11 cellular contexts compared by ENCODE assay signal in genomic region chrX:71637253-71637618, GRCh38. TPM values are rescaled to one million over a fixed set of nuclear protein-coding genes. Genes with fewer than 3 reads are reported as not detected.
DNase-seq lines count a peak whose midpoint lies in the region; ATAC-seq and TF ChIP-seq lines count a peak whose summit lies in the region.
"Had no signal": no experiment of that assay in that cellular context is flagged by ENCODE, and none has a peak within 500 bp of the region (broad histone marks: within the 10 kb centered on the region; RNA-seq: fewer than 3 reads in every experiment).

No MANE protein-coding gene starts in this region.

- no peaks in the 10 kb centered on the region for H3K27me3 ChIP-seq in smooth muscle cell (ENCODE audit: low read depth)

- no peak overlapping the region for H3K4me3 ChIP-seq in smooth muscle cell

- no peaks in the 10 kb centered on the region for H3K36me3 ChIP-seq in smooth muscle cell (ENCODE audit: low read depth)

- H4K20me1 ChIP-seq in smooth muscle cell (ENCODE audit: low read depth) = no peaks in the 10 kb centered on the region

- 71% methylated on average over 3 of the region's 3 CpGs for whole genome bisulfite sequencing in smooth muscle cell (ENCODE audit: low lambda C conversion rate)

- no peaks in the 10 kb centered on the region for H3K9me3 Mint-ChIP-seq in activated CD4-positive, alpha-beta T cell treated with anti-CD3 and anti-CD28 coated beads for 36 hours (ENCODE audit: low read depth)
- H3K9me3 Mint-ChIP-seq in central memory CD8-positive, alpha-beta T cell = no peaks in the 10 kb centered on the region

- H3K9me3 ChIP-seq in smooth muscle cell (replicated peaks; ENCODE audit: low read depth) = no peaks in the 10 kb centered on the region

- H3K9ac ChIP-seq in smooth muscle cell (ENCODE audit: low read depth) = no peak overlapping the region

- CTCF ChIA-PET in activated CD4-positive, alpha-beta T cell treated with anti-CD3 and anti-CD28 coated beads for 36 hours (lab: Charles Lee) = interaction anchor here (2.2 kb wide), 1 partner anchor 18 kb away, joined by 6 read pairs; no protein-coding TSS in a partner anchor

- POLR2A ChIA-PET in activated CD4-positive, alpha-beta T cell treated with anti-CD3 and anti-CD28 coated beads for 36 hours (lab: Charles Lee) = interaction anchor here (0.6 kb wide), 1 partner anchor 15 kb away, joined by 4 read pairs; no protein-coding TSS in a partner anchor

- no peaks in the 10 kb centered on the region for H3K79me2 ChIP-seq in smooth muscle cell (ENCODE audit: low read depth)

- no peak overlapping the region for H3K4me2 ChIP-seq in smooth muscle cell

- H3F3A ChIP-seq in smooth muscle cell (ENCODE audit: low read depth) = no peaks in the 10 kb centered on the region

- no peak overlapping the region for H2AFZ ChIP-seq in smooth muscle cell (ENCODE audit: low read depth)

- H3K4me1 Mint-ChIP-seq in activated CD4-positive, alpha-beta T cell treated with anti-CD3 and anti-CD28 coated beads for 36 hours = no peaks in the 10 kb centered on the region
- H3K4me1 Mint-ChIP-seq in central memory CD8-positive, alpha-beta T cell = peaks cover 19% of the 10 kb centered on the region

- DNase-seq in activated CD4-positive, alpha-beta T cell treated with anti-CD3 and anti-CD28 coated beads for 36 hours = peak; percentile 27
- no peak for DNase-seq in activated CD4-positive, alpha-beta T cell treated with anti-CD3 and anti-CD28 coated beads, Interleukin-2, amount 50 U/mL, for 4 hours
- DNase-seq in HT1080 (ENCODE audit: low read depth) = peak; percentile 17
- DNase-seq in central memory CD8-positive, alpha-beta T cell (ENCODE audit: low spot score in 2 of 2) = no peak
- no peak for DNase-seq in smooth muscle cell (lab: John Stamatoyannopoulos, UW; ENCODE audit: unreplicated experiment)
- no peak for DNase-seq in NCI-H2081 (lab: John Stamatoyannopoulos, UW)
- DNase-seq in GOT3 (lab: John Stamatoyannopoulos, UW) = no peak
- DNase-seq: activated gamma-delta T cell treated with Interleukin-2 at 50 U/mL for 16 hours, retina had no signal

- no peak for TF ChIP-seq CTCF in smooth muscle cell (IDR thresholded peaks at IDR 0.05; ENCODE audit: borderline replicate concordance, insufficient read depth, poor library complexity, severe bottlenecking)

- peak; percentile 55 for ATAC-seq in activated CD4-positive, alpha-beta T cell treated with anti-CD3 and anti-CD28 coated beads for 36 hours
- peak; percentile 10 for ATAC-seq in central memory CD8-positive, alpha-beta T cell (replicated peaks; ENCODE audit: extremely low read depth, poor library complexity, severe bottlenecking)
- no peak for ATAC-seq in HG03342 (IDR thresholded peaks at IDR 0.05; ENCODE audit: unreplicated experiment)

- intact Hi-C loops in activated CD4-positive, alpha-beta T cell treated with anti-CD3 and anti-CD28 coated beads for 36 hours (cut with DNase I, micrococcal nuclease) = loop anchor here in 1 of 2 experiments (1.0 kb wide), 1 partner anchor 14 kb away; no protein-coding TSS in a partner anchor

- H3K36me3 Mint-ChIP-seq in activated CD4-positive, alpha-beta T cell treated with anti-CD3 and anti-CD28 coated beads for 36 hours (ENCODE audit: low read depth) = no peaks in the 10 kb centered on the region
- H3K36me3 Mint-ChIP-seq in central memory CD8-positive, alpha-beta T cell (ENCODE audit: insufficient read depth) = no peaks in the 10 kb centered on the region

- H3K27me3 Mint-ChIP-seq in activated CD4-positive, alpha-beta T cell treated with anti-CD3 and anti-CD28 coated beads for 36 hours = no peaks in the 10 kb centered on the region
- H3K27me3 Mint-ChIP-seq in central memory CD8-positive, alpha-beta T cell = no peaks in the 10 kb centered on the region

- peak overlapping the region; percentile 88 for H3K27ac Mint-ChIP-seq in activated CD4-positive, alpha-beta T cell treated with anti-CD3 and anti-CD28 coated beads for 36 hours
- no peak overlapping the region for H3K27ac Mint-ChIP-seq in central memory CD8-positive, alpha-beta T cell (ENCODE audit: low read depth)

- H3K4me1 ChIP-seq in smooth muscle cell (ENCODE audit: low read depth) = no peaks in the 10 kb centered on the region

- H3K27ac ChIP-seq in smooth muscle cell (ENCODE audit: low read depth) = peak overlapping the region; percentile 54

- H3K4me3 Mint-ChIP-seq in activated CD4-positive, alpha-beta T cell treated with anti-CD3 and anti-CD28 coated beads for 36 hours = no peak overlapping the region
- H3K4me3 Mint-ChIP-seq in central memory CD8-positive, alpha-beta T cell = no peak overlapping the region

RNA-seq across cellular contexts. Expression of gene CXCR3, which starts 18.9 kb away (rescaled TPM):
- total RNA-seq in activated CD4-positive, alpha-beta T cell treated with anti-CD3 and anti-CD28 coated beads for 36 hours = 10 to 100 TPM; 17.5 to 20.1 TPM
- total RNA-seq in HT1080 (2014; rRNA removed; shearing (Covaris generic)) = not detected in 2 replicates
- 0.05 and 0.06 TPM in 2 replicates for polyA plus RNA-seq in HT1080 (2015; cell fraction: cytosol; rRNA removed)
- not detected in 2 replicates for polyA plus RNA-seq in HT1080 (2015; cell fraction: nucleus; rRNA removed)
- total RNA-seq in smooth muscle cell = not detected in 2 replicates
- polyA plus RNA-seq in smooth muscle cell = 0.53 and 0.61 TPM in 2 replicates
- polyA plus RNA-seq: AG04450 had no signal

RNA-seq across cellular contexts. Expression of gene GCNA, which starts 59.0 kb away (rescaled TPM):
- total RNA-seq in activated CD4-positive, alpha-beta T cell treated with anti-CD3 and anti-CD28 coated beads for 36 hours = 1 to 10 TPM; 3.1 to 3.5 TPM
- 0.87 and 1.4 TPM in 2 replicates for total RNA-seq in HT1080 (2014; rRNA removed; shearing (Covaris generic))
- 0.51 and 0.71 TPM in 2 replicates for polyA plus RNA-seq in HT1080 (2015; cell fraction: cytosol; rRNA removed)
- polyA plus RNA-seq in HT1080 (2015; cell fraction: nucleus; rRNA removed) = 5.1 and 5.6 TPM in 2 replicates
- 0.94 and 2.6 TPM in 2 replicates for total RNA-seq in smooth muscle cell
- polyA plus RNA-seq in smooth muscle cell = 0.51 and 1.1 TPM in 2 replicates

Comparison
In these comparisons a context has a peak if more than half of its experiments do, and no peak if none do; other contexts are left out.
1. DNase-seq: peak in activated CD4-positive, alpha-beta T cell treated with anti-CD3 and anti-CD28 coated beads for 36 hours (single experiment) and HT1080 (single experiment); none in activated CD4-positive, alpha-beta T cell treated with anti-CD3 and anti-CD28 coated beads, Interleukin-2, amount 50 U/mL, for 4 hours (0 of 2), central memory CD8-positive, alpha-beta T cell (0 of 2), smooth muscle cell (single experiment), NCI-H2081 (0 of 2) and GOT3 (single experiment).
2. RNA of gene CXCR3, which starts 18.9 kb away (total RNA-seq): 17.5 to 20.1 TPM in activated CD4-positive, alpha-beta T cell treated with anti-CD3 and anti-CD28 coated beads for 36 hours; not detected in smooth muscle cell and not detected in HT1080; every median in the first group is over 10 times any median in the second.